In genomic region chr5:97229688-97230285, GRCh38 we compare ENCODE assay signal across 1 cellular context.
TF ChIP-seq lines count a peak whose summit lies in the region.

No MANE protein-coding gene starts in this region.

TF ChIP-seq in HepG2, 621 proteins besides CTCF, POLR2A, EP300 and RAD21:
- no peak for TF ChIP-seq HMG20A (CRISPR knock-in tag; IDR thresholded peaks at IDR 0.05; ENCODE audit: borderline replicate concordance)
- TF ChIP-seq ZNF251 (CRISPR knock-in tag; IDR thresholded peaks at IDR 0.05), result no peak
- TF ChIP-seq ZNF678 (CRISPR knock-in tag; IDR thresholded peaks at IDR 0.05), result no peak
- no peak for TF ChIP-seq ZBTB34 (CRISPR knock-in tag; IDR thresholded peaks at IDR 0.05)
- no peak for TF ChIP-seq POLR2G (IDR thresholded peaks at IDR 0.05; ENCODE audit: low read depth, low read length)
- no peak for TF ChIP-seq KDM1A (CRISPR knock-in tag; IDR thresholded peaks at IDR 0.05)
- TF ChIP-seq, protein P1, sequence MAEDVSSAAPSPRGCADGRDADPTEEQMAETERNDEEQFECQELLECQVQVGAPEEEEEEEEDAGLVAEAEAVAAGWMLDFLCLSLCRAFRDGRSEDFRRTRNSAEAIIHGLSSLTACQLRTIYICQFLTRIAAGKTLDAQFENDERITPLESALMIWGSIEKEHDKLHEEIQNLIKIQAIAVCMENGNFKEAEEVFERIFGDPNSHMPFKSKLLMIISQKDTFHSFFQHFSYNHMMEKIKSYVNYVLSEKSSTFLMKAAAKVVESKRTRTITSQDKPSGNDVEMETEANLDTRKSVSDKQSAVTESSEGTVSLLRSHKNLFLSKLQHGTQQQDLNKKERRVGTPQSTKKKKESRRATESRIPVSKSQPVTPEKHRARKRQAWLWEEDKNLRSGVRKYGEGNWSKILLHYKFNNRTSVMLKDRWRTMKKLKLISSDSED (CRISPR knock-in tag; IDR thresholded peaks at IDR 0.05), result no peak
- no peak for TF ChIP-seq DZIP1 (CRISPR knock-in tag; IDR thresholded peaks at IDR 0.05)
- TF ChIP-seq PAX8 (CRISPR knock-in tag; IDR thresholded peaks at IDR 0.05; ENCODE audit: borderline replicate concordance), result no peak
- TF ChIP-seq ZFP90 (CRISPR knock-in tag; IDR thresholded peaks at IDR 0.05; ENCODE audit: borderline replicate concordance), result no peak
- TF ChIP-seq ZNF574 (CRISPR knock-in tag; IDR thresholded peaks at IDR 0.05), result no peak
- no peak for TF ChIP-seq ZNF891 (CRISPR knock-in tag; IDR thresholded peaks at IDR 0.05)
- TF ChIP-seq RORA (CRISPR knock-in tag; IDR thresholded peaks at IDR 0.05), result no peak
- no peak for TF ChIP-seq NAIF1 (CRISPR knock-in tag; IDR thresholded peaks at IDR 0.05; ENCODE audit: borderline replicate concordance)
- no peak for TF ChIP-seq ZNF775 (CRISPR knock-in tag; IDR thresholded peaks at IDR 0.05; ENCODE audit: borderline replicate concordance)
